In the genomic region with DNA sequence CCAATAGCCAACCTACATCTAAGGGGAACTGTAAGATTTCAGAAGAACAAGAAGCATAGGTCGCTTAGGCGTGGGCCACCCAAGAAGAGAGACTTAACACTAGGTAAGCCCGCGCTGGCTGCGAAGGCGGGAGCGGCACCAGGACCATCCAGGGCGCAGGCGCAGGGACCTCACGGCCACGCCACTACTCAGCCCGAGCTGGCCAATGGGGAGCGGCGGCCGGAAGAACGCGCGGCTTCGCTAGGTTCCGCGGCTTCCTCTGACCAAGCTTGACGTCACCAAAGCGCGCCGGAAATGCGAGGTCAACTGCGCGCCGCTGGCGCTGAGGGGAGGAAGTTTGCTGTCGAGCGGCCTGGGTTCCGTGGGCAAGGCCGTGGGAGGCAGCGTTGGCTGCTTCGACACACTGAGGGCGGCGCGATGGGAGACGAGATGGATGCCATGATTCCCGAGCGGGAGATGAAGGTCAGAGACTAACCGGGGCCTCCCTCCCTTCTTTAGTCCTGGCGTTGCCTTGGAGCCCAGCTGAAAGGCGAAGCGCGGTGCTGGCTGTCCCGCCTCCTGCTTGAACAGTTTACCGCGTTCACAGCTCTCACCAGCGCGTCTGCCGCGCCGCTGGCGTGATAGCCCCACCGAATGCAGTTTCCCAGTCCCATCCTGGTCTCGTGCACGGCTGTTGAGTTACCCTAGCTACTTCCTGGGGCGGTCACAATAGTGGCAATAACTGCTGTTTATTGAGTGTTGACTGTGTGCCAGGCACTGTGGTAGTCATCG, we compare ENCODE assay signal across 9 cellular contexts.
DNase-seq lines count a peak whose midpoint lies in the region; ATAC-seq, FAIRE-seq and TF ChIP-seq lines count a peak whose summit lies in the region.
"Had no signal": no experiment of that assay in that cellular context is flagged by ENCODE, and none has a peak within 500 bp of the region (broad histone marks: within the 10 kb centered on the region; RNA-seq: fewer than 3 reads in every experiment).

Gene NUP214 (plus strand): TSS at position 299 of the 771 bp plus-strand sequence. CDS start 119 bp downstream, at position 418.

- FAIRE-seq in islet of Langerhans (lab: Jason Lieb, UNC) = peak; percentile 51
- FAIRE-seq: TTC549 had no signal

- H3K4me3 ChIP-seq in AG09309 (ENCODE audit: control insufficient read depth, low read depth, low read length) = peak within 1 kb of the TSS; percentile 99

- DNase-seq in AG09309 (ENCODE audit: low read depth) = peak; percentile 77
- DNase-seq in NCI-H446 (lab: John Stamatoyannopoulos, UW) = peak; percentile 91 to 95
- DNase-seq in cerebellar cortex (ENCODE audit: low spot score) = peak; percentile 98
- peak; percentile 100 for DNase-seq in stimulated activated CD4-positive, alpha-beta T cell treated with anti-CD3 and anti-CD28 coated beads, Interleukin-12 subunit alpha, Interleukin-12 subunit beta, amount 100 ng/mL, for 4 hours

- peak; percentile 97 for ATAC-seq in GM19025 (IDR thresholded peaks at IDR 0.05; ENCODE audit: low read depth, unreplicated experiment)
- ATAC-seq in HG03342 (IDR thresholded peaks at IDR 0.05; ENCODE audit: unreplicated experiment) = peak; percentile 95
- ATAC-seq in activated CD4-positive, CD25-positive, alpha-beta regulatory T cell treated with anti-CD3 and anti-CD28 coated beads, Interleukin-2, amount 50 U/mL, for 24 hours = peak; percentile 99

- no peak for TF ChIP-seq CTCF in AG09309 (IDR thresholded peaks at IDR 0.05; ENCODE audit: control insufficient read depth, insufficient read depth, low read depth, low read length, missing control alignments)

Comparison
In these comparisons a context has a peak if more than half of its experiments do, and no peak if none do; other contexts are left out.
1. Peak in every context shown above with its lines: DNase-seq, ATAC-seq and H3K4me3 ChIP-seq.